1 cellular context compared by ENCODE assay signal in the genomic region with DNA sequence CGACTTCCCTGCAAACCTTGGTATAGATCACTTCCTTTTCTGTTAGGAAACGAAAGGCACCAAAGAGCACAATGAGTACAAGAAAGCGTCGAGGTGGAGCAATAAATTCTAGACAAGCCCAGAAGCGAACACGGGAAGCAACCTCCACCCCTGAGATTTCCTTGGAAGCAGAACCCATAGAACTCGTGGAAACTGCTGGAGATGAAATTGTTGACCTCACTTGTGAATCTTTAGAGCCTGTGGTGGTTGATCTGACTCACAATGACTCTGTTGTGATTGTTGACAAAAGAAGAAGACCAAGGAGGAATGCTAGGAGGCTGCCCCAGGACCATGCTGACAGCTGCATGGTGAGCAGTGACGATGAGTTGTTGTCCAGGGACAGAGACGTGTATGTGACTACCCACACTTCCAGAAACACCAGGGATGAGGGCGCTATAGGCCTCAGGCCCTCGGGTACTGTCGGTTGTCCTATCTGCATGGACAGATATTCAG.
TF ChIP-seq lines count a peak whose summit lies in the region.

No MANE protein-coding gene starts in this region.

TF ChIP-seq in GM23338, 12 proteins besides CTCF, POLR2A, EP300 and RAD21:
- TF ChIP-seq, protein P1, sequence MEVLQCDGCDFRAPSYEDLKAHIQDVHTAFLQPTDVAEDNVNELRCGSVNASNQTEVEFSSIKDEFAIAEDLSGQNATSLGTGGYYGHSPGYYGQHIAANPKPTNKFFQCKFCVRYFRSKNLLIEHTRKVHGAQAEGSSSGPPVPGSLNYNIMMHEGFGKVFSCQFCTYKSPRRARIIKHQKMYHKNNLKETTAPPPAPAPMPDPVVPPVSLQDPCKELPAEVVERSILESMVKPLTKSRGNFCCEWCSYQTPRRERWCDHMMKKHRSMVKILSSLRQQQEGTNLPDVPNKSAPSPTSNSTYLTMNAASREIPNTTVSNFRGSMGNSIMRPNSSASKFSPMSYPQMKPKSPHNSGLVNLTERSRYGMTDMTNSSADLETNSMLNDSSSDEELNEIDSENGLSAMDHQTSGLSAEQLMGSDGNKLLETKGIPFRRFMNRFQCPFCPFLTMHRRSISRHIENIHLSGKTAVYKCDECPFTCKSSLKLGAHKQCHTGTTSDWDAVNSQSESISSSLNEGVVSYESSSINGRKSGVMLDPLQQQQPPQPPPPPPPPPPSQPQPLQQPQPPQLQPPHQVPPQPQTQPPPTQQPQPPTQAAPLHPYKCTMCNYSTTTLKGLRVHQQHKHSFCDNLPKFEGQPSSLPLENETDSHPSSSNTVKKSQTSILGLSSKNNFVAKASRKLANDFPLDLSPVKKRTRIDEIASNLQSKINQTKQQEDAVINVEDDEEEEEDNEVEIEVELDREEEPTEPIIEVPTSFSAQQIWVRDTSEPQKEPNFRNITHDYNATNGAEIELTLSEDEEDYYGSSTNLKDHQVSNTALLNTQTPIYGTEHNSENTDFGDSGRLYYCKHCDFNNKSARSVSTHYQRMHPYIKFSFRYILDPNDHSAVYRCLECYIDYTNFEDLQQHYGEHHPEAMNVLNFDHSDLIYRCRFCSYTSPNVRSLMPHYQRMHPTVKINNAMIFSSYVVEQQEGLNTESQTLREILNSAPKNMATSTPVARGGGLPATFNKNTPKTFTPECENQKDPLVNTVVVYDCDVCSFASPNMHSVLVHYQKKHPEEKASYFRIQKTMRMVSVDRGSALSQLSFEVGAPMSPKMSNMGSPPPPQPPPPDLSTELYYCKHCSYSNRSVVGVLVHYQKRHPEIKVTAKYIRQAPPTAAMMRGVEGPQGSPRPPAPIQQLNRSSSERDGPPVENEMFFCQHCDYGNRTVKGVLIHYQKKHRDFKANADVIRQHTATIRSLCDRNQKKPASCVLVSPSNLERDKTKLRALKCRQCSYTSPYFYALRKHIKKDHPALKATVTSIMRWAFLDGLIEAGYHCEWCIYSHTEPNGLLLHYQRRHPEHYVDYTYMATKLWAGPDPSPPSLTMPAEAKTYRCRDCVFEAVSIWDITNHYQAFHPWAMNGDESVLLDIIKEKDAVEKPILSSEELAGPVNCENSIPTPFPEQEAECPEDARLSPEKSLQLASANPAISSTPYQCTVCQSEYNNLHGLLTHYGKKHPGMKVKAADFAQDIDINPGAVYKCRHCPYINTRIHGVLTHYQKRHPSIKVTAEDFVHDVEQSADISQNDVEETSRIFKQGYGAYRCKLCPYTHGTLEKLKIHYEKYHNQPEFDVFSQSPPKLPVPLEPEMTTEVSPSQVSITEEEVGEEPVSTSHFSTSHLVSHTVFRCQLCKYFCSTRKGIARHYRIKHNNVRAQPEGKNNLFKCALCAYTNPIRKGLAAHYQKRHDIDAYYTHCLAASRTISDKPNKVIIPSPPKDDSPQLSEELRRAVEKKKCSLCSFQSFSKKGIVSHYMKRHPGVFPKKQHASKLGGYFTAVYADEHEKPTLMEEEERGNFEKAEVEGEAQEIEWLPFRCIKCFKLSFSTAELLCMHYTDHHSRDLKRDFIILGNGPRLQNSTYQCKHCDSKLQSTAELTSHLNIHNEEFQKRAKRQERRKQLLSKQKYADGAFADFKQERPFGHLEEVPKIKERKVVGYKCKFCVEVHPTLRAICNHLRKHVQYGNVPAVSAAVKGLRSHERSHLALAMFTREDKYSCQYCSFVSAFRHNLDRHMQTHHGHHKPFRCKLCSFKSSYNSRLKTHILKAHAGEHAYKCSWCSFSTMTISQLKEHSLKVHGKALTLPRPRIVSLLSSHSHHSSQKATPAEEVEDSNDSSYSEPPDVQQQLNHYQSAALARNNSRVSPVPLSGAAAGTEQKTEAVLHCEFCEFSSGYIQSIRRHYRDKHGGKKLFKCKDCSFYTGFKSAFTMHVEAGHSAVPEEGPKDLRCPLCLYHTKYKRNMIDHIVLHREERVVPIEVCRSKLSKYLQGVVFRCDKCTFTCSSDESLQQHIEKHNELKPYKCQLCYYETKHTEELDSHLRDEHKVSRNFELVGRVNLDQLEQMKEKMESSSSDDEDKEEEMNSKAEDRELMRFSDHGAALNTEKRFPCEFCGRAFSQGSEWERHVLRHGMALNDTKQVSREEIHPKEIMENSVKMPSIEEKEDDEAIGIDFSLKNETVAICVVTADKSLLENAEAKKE (CRISPR knock-in tag; IDR thresholded peaks at IDR 0.05) = peak; percentile 40; the same call in 1 of the 2 replicates
- TF ChIP-seq ETS1 (IDR thresholded peaks at IDR 0.05) = no peak
TF ChIP-seq in GM23338: peak in this region for 1.
